1 cellular context compared by ENCODE assay signal in the genomic region with DNA sequence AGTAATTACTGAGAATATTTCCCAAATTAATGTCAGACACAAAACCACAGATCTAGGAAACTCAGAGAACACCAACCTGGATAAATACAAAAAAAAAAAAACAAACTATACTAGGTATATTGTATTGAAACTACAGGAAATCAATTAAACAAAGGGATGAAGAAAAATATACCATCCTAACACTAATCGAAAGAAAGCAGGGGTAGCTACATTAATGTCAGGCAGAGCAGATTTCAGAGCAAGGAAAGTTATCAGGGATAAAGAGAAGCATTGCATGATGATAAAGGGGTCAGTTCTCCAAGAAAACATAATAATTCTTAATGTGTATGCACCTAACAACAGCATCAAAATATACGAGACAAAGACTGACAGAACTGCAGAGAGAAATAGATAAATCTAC.
TF ChIP-seq lines count a peak whose summit lies in the region.

No MANE protein-coding gene starts in this region.

TF ChIP-seq in HepG2, 621 proteins besides CTCF, POLR2A, EP300 and RAD21 (continued from another document):
- TF ChIP-seq, protein P1, sequence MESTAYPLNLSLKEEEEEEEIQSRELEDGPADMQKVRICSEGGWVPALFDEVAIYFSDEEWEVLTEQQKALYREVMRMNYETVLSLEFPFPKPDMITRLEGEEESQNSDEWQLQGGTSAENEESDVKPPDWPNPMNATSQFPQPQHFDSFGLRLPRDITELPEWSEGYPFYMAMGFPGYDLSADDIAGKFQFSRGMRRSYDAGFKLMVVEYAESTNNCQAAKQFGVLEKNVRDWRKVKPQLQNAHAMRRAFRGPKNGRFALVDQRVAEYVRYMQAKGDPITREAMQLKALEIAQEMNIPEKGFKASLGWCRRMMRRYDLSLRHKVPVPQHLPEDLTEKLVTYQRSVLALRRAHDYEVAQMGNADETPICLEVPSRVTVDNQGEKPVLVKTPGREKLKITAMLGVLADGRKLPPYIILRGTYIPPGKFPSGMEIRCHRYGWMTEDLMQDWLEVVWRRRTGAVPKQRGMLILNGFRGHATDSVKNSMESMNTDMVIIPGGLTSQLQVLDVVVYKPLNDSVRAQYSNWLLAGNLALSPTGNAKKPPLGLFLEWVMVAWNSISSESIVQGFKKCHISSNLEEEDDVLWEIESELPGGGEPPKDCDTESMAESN (CRISPR knock-in tag; conservative IDR thresholded peaks at IDR 0.05): no peak
- TF ChIP-seq IRX3 (CRISPR knock-in tag; IDR thresholded peaks at IDR 0.05; ENCODE audit: borderline replicate concordance, low read depth) (no peak), PPARG (CRISPR knock-in tag; conservative IDR thresholded peaks at IDR 0.05) (no peak), ZNF713 (CRISPR knock-in tag; IDR thresholded peaks at IDR 0.05) (no peak)
